Comparison of ENCODE assay signal across 16 cellular contexts in the genomic region with DNA sequence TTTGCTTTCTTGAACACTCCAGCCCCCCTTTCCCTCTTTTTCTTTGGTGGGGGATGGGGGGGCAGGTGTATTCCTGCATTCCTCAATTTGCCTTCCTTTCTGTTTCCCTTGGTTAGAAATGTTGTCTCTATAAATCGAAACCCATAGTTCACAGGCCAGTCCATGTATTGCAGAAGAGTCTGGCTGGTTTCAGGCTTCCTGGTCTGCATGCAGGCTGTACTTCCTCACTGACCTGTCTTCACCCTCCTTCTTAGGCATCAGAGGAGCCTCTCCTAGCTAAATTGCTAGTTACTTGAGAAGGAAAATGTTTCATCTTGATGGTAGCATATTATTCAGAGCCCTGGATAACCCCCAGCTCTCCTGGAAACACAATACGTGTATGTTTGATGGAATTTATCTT.
"Had no signal": no experiment of that assay in that cellular context is flagged by ENCODE, and none has a peak within 500 bp of the region (broad histone marks: within the 10 kb centered on the region; RNA-seq: fewer than 3 reads in every experiment).

No MANE protein-coding gene starts in this region.

- H3K4me3 ChIP-seq: adrenal gland, tibial nerve had no signal

- H3K27ac ChIP-seq: adrenal gland, tibial nerve had no signal

- H3K27me3 ChIP-seq: adrenal gland, tibial nerve had no signal

- H3K36me3 ChIP-seq: adrenal gland, tibial nerve had no signal

- H3K9me3 Mint-ChIP-seq: activated B cell treated with CpG ODN at 0.5 μM for 24 hours; activated CD4-positive, alpha-beta T cell treated with anti-CD3 and anti-CD28 coated beads, Interleukin-2, amount 10 ng/mL, durations not matched to agents 24 days and 14 days; activated naive CD4-positive, alpha-beta T cell treated with anti-CD3 and anti-CD28 coated beads, Interleukin-2, amount 50 U/mL, for 24 hours; immature natural killer cell; naive thymus-derived CD8-positive, alpha-beta T cell had no signal

- H3K4me1 Mint-ChIP-seq: activated B cell treated with CpG ODN at 0.5 μM for 24 hours; activated CD4-positive, alpha-beta T cell treated with anti-CD3 and anti-CD28 coated beads, Interleukin-2, amount 10 ng/mL, durations not matched to agents 24 days and 14 days; activated naive CD4-positive, alpha-beta T cell treated with anti-CD3 and anti-CD28 coated beads, Interleukin-2, amount 50 U/mL, for 24 hours; immature natural killer cell had no signal

- H3K36me3 Mint-ChIP-seq: activated naive CD4-positive, alpha-beta T cell treated with anti-CD3 and anti-CD28 coated beads, Interleukin-2, amount 50 U/mL, for 24 hours; immature natural killer cell; naive thymus-derived CD8-positive, alpha-beta T cell had no signal

- ATAC-seq: activated CD8-positive, alpha-beta T cell treated with anti-CD3 and anti-CD28 coated beads, Interleukin-2, amount 10 ng/mL, durations not matched to agents 7 days and 5 days; naive thymus-derived CD8-positive, alpha-beta T cell had no signal

- H3K4me3 Mint-ChIP-seq: activated B cell treated with CpG ODN at 0.5 μM for 24 hours; activated CD4-positive, alpha-beta T cell treated with anti-CD3 and anti-CD28 coated beads, Interleukin-2, amount 10 ng/mL, durations not matched to agents 24 days and 14 days; activated CD8-positive, alpha-beta T cell treated with anti-CD3 and anti-CD28 coated beads, Interleukin-2, amount 10 ng/mL, durations not matched to agents 7 days and 5 days; activated naive CD4-positive, alpha-beta T cell treated with anti-CD3 and anti-CD28 coated beads, Interleukin-2, amount 50 U/mL, for 24 hours; immature natural killer cell; naive thymus-derived CD8-positive, alpha-beta T cell had no signal

- DNase-seq: activated B cell treated with CpG ODN at 0.5 μM for 24 hours; activated CD4-positive, alpha-beta T cell treated with anti-CD3 and anti-CD28 coated beads, Interleukin-2, amount 10 ng/mL, durations not matched to agents 24 days and 14 days; activated CD8-positive, alpha-beta memory T cell treated with anti-CD3 and anti-CD28 coated beads, Interleukin-2, amount 50 U/mL, for 4 hours; activated CD8-positive, alpha-beta T cell treated with anti-CD3 and anti-CD28 coated beads, Interleukin-2, amount 10 ng/mL, durations not matched to agents 7 days and 5 days; activated effector memory CD4-positive, alpha-beta T cell treated with anti-CD3 and anti-CD28 coated beads, Interleukin-2, amount 50 U/mL, for 16 hours; activated T-cell treated with anti-CD3 and anti-CD28 coated beads, Interleukin-2, amount 50 U/mL, for 48 hours; adrenal gland; glutamatergic neuron; immature natural killer cell; naive thymus-derived CD8-positive, alpha-beta T cell; occipital lobe; stimulated activated CD4-positive, alpha-beta T cell treated with anti-CD3 and anti-CD28 coated beads, Interleukin-15, amount 100 ng/mL, for 24 hours; stimulated activated CD4-positive, alpha-beta T cell treated with anti-CD3 and anti-CD28 coated beads, Interleukin-4, amount 100 ng/mL, for 1 hour; stimulated activated naive CD4-positive, alpha-beta T cell had no signal

- H3K27ac Mint-ChIP-seq: activated B cell treated with CpG ODN at 0.5 μM for 24 hours; activated CD4-positive, alpha-beta T cell treated with anti-CD3 and anti-CD28 coated beads, Interleukin-2, amount 10 ng/mL, durations not matched to agents 24 days and 14 days; activated CD8-positive, alpha-beta T cell treated with anti-CD3 and anti-CD28 coated beads, Interleukin-2, amount 10 ng/mL, durations not matched to agents 7 days and 5 days; activated naive CD4-positive, alpha-beta T cell treated with anti-CD3 and anti-CD28 coated beads, Interleukin-2, amount 50 U/mL, for 24 hours; immature natural killer cell; naive thymus-derived CD8-positive, alpha-beta T cell had no signal

- H3K9me3 ChIP-seq: adrenal gland, tibial nerve had no signal
